Comparison of ENCODE assay signal across 8 cellular contexts in the genomic region with DNA sequence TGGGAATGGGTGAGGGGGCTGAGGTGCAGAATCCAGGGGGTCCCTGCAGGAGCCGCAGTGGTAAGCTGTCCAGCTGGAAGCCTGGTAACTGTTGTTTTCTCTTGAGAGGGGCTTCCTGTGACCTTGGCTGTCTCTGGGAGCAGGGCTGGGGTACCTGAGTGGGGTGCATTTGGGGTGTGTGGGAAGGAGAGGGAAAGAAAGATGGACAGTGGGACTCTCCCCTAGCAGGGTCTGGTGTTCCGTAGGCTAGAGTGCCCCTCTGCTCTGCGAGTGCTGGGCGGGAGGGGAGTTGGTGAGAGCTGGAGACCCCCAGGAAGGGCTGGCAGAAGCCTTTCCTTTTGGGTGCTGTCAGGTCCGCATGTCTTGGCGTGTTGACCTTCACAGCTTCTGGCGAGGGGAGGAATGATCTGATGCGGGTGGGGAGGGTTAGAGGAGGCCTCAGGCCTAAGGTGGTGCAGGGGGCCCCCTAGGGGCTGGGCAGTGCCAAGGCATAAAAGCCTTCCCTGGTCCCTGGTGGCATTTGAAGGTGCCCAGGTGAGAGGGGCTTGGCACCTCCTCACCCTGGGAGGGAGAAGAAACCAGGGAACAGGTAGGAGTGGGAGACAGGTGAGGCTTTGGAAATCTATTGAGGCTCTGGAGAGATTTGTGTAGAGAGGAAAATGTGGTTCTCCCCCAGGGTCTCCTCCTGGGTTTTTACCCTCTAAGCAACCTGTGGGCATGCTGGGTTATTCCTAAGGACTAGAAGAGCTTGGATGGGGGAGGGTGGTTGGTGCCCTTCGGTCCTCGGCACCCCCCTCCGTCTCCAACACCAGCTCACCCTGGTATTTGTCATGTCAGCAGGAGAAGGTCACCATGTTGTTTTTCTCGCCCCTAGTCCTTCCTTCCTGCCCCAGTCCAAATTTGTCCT. TPM values are rescaled to one million over a fixed set of nuclear protein-coding genes. Genes with fewer than 3 reads are reported as not detected.
DNase-seq lines count a peak whose midpoint lies in the region; ATAC-seq and TF ChIP-seq lines count a peak whose summit lies in the region.

No MANE protein-coding gene starts in this region.

- H3K4me1 Mint-ChIP-seq in activated T-cell treated with anti-CD3 and anti-CD28 coated beads, Interleukin-2, amount 50 U/mL, for 4 hours (ENCODE audit: low read depth), result peaks cover 19% of the 10 kb centered on the region
- H3K4me1 Mint-ChIP-seq in osteocyte (ENCODE audit: unreplicated experiment), result peaks cover 48% of the 10 kb centered on the region

- no peak for TF ChIP-seq RAD21 in HCT116 (IDR thresholded peaks at IDR 0.05; ENCODE audit: low read depth)

- CTCF ChIA-PET in HCT116 (lab: Charles Lee), result interaction anchor here (0.6 to 2.8 kb wide), 9 partner anchors 105 to 306 kb away, joined by 3 to 18 read pairs (median 4); no protein-coding TSS in a partner anchor

- RAD21 ChIA-PET in HCT116 (lab: Charles Lee; ENCODE audit: low non-redundant PET in 1 of 2, low total read pairs in 2 of 2, uncharacterized antibody in 2 of 2, unreplicated experiment in 2 of 2), result interaction anchor here in 1 of 2 experiments (1.3 to 1.5 kb wide), 2 partner anchors 300 to 306 kb away, joined by 3 read pairs; no protein-coding TSS in a partner anchor

- peak overlapping the region; percentile 93 for H3K4me3 ChIP-seq in HCT116 (replicated peaks in 1 of 2; ENCODE audit: low read depth in 1 of 2, low read length in 2 of 2)
- peak overlapping the region; percentile 97 for H3K4me3 ChIP-seq in fibroblast of the aortic adventitia (ENCODE audit: low read depth, low read length)

- H3K4me1 ChIP-seq in HCT116 (ENCODE audit: control insufficient read depth in 1 of 2, insufficient read depth in 2 of 2, low read length in 2 of 2), result peaks cover 38 to 50% of the 10 kb centered on the region in 2 experiments

- peaks cover 22% of the 10 kb centered on the region for H3K27me3 Mint-ChIP-seq in activated T-cell treated with anti-CD3 and anti-CD28 coated beads, Interleukin-2, amount 50 U/mL, for 4 hours (ENCODE audit: low read depth)
- H3K27me3 Mint-ChIP-seq in osteocyte (ENCODE audit: unreplicated experiment), result no peaks in the 10 kb centered on the region

- no peaks in the 10 kb centered on the region for H3K9me2 ChIP-seq in HCT116 (ENCODE audit: insufficient read depth)

- TF ChIP-seq CTCF in HCT116 (IDR thresholded peaks at IDR 0.05 in 2 of 3, conservative IDR thresholded peaks at IDR 0.05 in 1 of 3; ENCODE audit: borderline replicate concordance in 1 of 3, insufficient read depth in 1 of 3, low read depth in 2 of 3, low read length in 2 of 3) (peak in 2 of 3 experiments; percentile 91 to 95; a peak in 4 of 6 replicates), fibroblast of the aortic adventitia (IDR thresholded peaks at IDR 0.05; ENCODE audit: insufficient read depth, low read length) (peak; percentile 93), osteocyte (IDR thresholded peaks at IDR 0.05) (peak; percentile 73)

- peaks cover 80% of the 10 kb centered on the region for H3K79me2 ChIP-seq in HCT116 (ENCODE audit: insufficient read depth, low read length)

- DNase-seq in D341Med (ENCODE audit: low spot score), result peak; percentile 81
- peak; percentile 44 for DNase-seq in HCT116 (ENCODE audit: low read depth, low spot score)
- DNase-seq in NOMO-1 treated with dmso at 0.1 percent for 144 hours (lab: John Stamatoyannopoulos, UW; ENCODE audit: unreplicated experiment), result peak; percentile 57
- peak; percentile 45 for DNase-seq in activated T-cell treated with anti-CD3 and anti-CD28 coated beads, Interleukin-2, amount 50 U/mL, for 4 hours
- DNase-seq in fibroblast of the aortic adventitia (ENCODE audit: low read depth), result peak; percentile 67
- no peak for DNase-seq in osteocyte (ENCODE audit: extremely low spot score, unreplicated experiment)

- peaks cover 17 to 26% of the 10 kb centered on the region in 2 experiments for H3K36me3 ChIP-seq in HCT116 (ENCODE audit: control insufficient read depth in 1 of 2, insufficient read depth in 2 of 2, low read length in 2 of 2)

- H3K36me3 Mint-ChIP-seq in activated T-cell treated with anti-CD3 and anti-CD28 coated beads, Interleukin-2, amount 50 U/mL, for 4 hours (ENCODE audit: insufficient read depth), result peaks cover 8% of the 10 kb centered on the region
- H3K36me3 Mint-ChIP-seq in osteocyte (ENCODE audit: unreplicated experiment), result peaks cover 8% of the 10 kb centered on the region

- peak overlapping the region; percentile 95 for H3K27ac ChIP-seq in HCT116 (ENCODE audit: low read depth, low read length)

- intact Hi-C loops in HCT116 (cut with micrococcal nuclease), result loop anchor here (5.0 kb wide), 2 partner anchors 64 to 146 kb away; a partner anchor contains a TSS

- H3K9me3 ChIP-seq in HCT116 (ENCODE audit: control insufficient read depth in 1 of 2, insufficient read depth in 1 of 2, low read depth in 1 of 2, low read length in 2 of 2), result no peaks in the 10 kb centered on the region

- H2AFZ ChIP-seq in HCT116 (ENCODE audit: low read depth, low read length, poor library complexity, severe bottlenecking), result no peak overlapping the region

- TF ChIP-seq POLR2A in HCT116 (IDR thresholded peaks at IDR 0.05; ENCODE audit: borderline replicate concordance, extremely low read depth, insufficient read depth, insufficient read length), result no peak

- no peaks in the 10 kb centered on the region for H4K20me1 ChIP-seq in HCT116 (ENCODE audit: insufficient read depth)

- POLR2A ChIA-PET in HCT116 (lab: Charles Lee), result interaction anchor here (1.1 to 2.2 kb wide), 4 partner anchors 13 to 225 kb away, joined by 3 to 7 read pairs (median 3); a partner anchor contains a TSS

- no peak overlapping the region for H3K27ac Mint-ChIP-seq in osteocyte (ENCODE audit: unreplicated experiment)

- H3K27me3 ChIP-seq in HCT116 (ENCODE audit: insufficient read depth, low read length), result no peaks in the 10 kb centered on the region

- H3K4me2 ChIP-seq in HCT116 (ENCODE audit: low read length), result peak overlapping the region; percentile 88

- H3K9ac ChIP-seq in HCT116 (ENCODE audit: low read length), result peak overlapping the region; percentile 89

- H3K9me3 Mint-ChIP-seq in activated T-cell treated with anti-CD3 and anti-CD28 coated beads, Interleukin-2, amount 50 U/mL, for 4 hours, result no peaks in the 10 kb centered on the region
- no peaks in the 10 kb centered on the region for H3K9me3 Mint-ChIP-seq in osteocyte (ENCODE audit: unreplicated experiment)

- TSS peak; percentile 81 for BruUV-seq in HCT116 (replicated peaks; lab: Mats Ljungman, UMichigan)

- peak overlapping the region; percentile 89 for H3K4me3 Mint-ChIP-seq in activated T-cell treated with anti-CD3 and anti-CD28 coated beads, Interleukin-2, amount 50 U/mL, for 4 hours
- H3K4me3 Mint-ChIP-seq in osteocyte (ENCODE audit: unreplicated experiment), result peak overlapping the region; percentile 93

- ATAC-seq in HCT116, result peak; percentile 39
- no peak for ATAC-seq in activated T-cell treated with anti-CD3 and anti-CD28 coated beads, Interleukin-2, amount 50 U/mL, for 4 hours
- ATAC-seq in GM18511 (IDR thresholded peaks at IDR 0.05; ENCODE audit: unreplicated experiment), result no peak
- no peak for ATAC-seq in GM21717 (IDR thresholded peaks at IDR 0.05; ENCODE audit: unreplicated experiment)

TF ChIP-seq in HCT116, 20 proteins besides CTCF, POLR2A, EP300 and RAD21:
- peak; percentile 45 for TF ChIP-seq POLR2AphosphoS5 (IDR thresholded peaks at IDR 0.05; ENCODE audit: low read depth, low read length)
- TF ChIP-seq SIN3A (IDR thresholded peaks at IDR 0.05; ENCODE audit: low read depth), result no peak

RNA-seq across cellular contexts. Expression of a gene that starts 3.3 kb away (rescaled TPM):
- total RNA-seq in HCT116 (2021; ENCODE audit: unreplicated experiment) (112 TPM), fibroblast of the aortic adventitia (ENCODE audit: low replicate concordance) (98.9 and 163 TPM in 2 replicates), osteocyte (59.5 and 69.7 TPM in 2 replicates)
- 196 and 304 TPM in 2 replicates for polyA plus RNA-seq in HCT116 (2012)
- 10 to 100 TPM; 28.9 to 44.6 (median 31.8) TPM for total RNA-seq in activated T-cell treated with anti-CD3 and anti-CD28 coated beads, Interleukin-2, amount 50 U/mL, for 4 hours
